21 cellular contexts compared by ENCODE assay signal in the genomic region with DNA sequence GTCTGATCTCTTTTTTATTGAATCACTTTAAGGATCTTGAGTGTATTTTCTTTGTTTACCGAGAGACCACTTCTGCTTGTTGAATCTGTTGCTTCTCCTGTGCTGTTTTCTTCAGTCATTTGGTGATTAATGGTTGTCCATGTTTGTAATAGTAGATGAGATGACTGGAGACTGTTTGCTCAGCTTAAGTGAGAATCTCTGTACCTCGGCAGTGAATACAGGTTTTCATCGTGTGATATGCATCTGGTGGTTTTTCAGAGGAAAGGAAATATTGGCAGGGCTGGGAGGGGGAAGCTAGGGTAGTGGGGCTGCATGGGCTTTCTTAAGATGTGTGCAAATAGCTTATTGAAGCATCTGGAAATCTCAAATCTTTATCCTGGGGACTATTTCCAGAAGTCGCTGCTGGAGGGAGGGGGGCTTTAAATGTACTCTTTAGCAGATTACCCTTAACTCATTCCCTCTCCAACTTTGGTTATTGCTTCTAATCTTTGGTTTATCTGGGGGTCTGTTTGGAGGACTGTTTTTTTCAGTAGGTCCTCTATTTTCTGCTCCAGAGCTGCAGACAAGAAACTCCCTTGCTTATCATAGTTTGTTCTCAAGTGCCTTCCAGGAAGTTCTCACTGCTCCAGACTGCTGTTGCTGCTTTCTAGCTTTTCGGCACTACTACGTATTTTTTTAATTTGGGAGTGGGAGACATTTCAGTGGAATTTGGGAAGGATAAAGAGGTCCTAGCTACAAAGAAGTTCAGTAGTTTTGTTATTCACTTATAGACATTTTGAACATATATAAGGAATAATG. TPM values are rescaled to one million over a fixed set of nuclear protein-coding genes. Genes with fewer than 3 reads are reported as not detected.
A peak's percentile ranks its signal among the peaks of the same experiment; 100 is the strongest.
DNase-seq lines count a peak whose midpoint lies in the region; ATAC-seq, FAIRE-seq and TF ChIP-seq lines count a peak whose summit lies in the region.
"Had no signal": no experiment of that assay in that cellular context is flagged by ENCODE, and none has a peak within 500 bp of the region (broad histone marks: within the 10 kb centered on the region; RNA-seq: fewer than 3 reads in every experiment).

No MANE protein-coding gene starts in this region.

- peaks cover 42% of the 10 kb centered on the region for H3K4me1 Mint-ChIP-seq in activated T-cell treated with anti-CD3 and anti-CD28 coated beads, Interleukin-2, amount 50 U/mL, for 72 hours (ENCODE audit: low read depth)
- peaks cover 14 to 26% (median 22%) of the 10 kb centered on the region in 3 donors for H3K4me1 Mint-ChIP-seq in T-cell
- H3K4me1 Mint-ChIP-seq in progenitor cell of endocrine pancreas (ENCODE audit: low read depth): peaks cover 13% of the 10 kb centered on the region
- peaks cover 8% of the 10 kb centered on the region for H3K4me1 Mint-ChIP-seq in type B pancreatic cell (ENCODE audit: unreplicated experiment)
- H3K4me1 Mint-ChIP-seq: H9 had no signal

- H3K9me3 Mint-ChIP-seq in activated T-cell treated with anti-CD3 and anti-CD28 coated beads, Interleukin-2, amount 50 U/mL, for 72 hours: peaks cover 3 to 7% of the 10 kb centered on the region in 2 donors
- H3K9me3 Mint-ChIP-seq in T-cell (peaks cover 0 to 5% (median 0%) of the 10 kb centered on the region in 3 donors), progenitor cell of endocrine pancreas (ENCODE audit: low read depth) (peaks cover 10% of the 10 kb centered on the region), type B pancreatic cell (peaks cover 6% of the 10 kb centered on the region)

- ATAC-seq in activated T-cell treated with anti-CD3 and anti-CD28 coated beads, Interleukin-2, amount 50 U/mL, for 72 hours (replicated peaks in 1 of 2): peak; percentile 57 to 61
- peak in 3 of 4 experiments; percentile 65 to 82 (median 69) for ATAC-seq in T-cell (replicated peaks in 1 of 4)
- ATAC-seq: body of pancreas had no signal

- H3K27ac Mint-ChIP-seq in activated T-cell treated with anti-CD3 and anti-CD28 coated beads, Interleukin-2, amount 50 U/mL, for 72 hours: no peak overlapping the region
- H3K27ac Mint-ChIP-seq in T-cell (peak overlapping the region in 1 of 2 donors; percentile 2), progenitor cell of endocrine pancreas (peak overlapping the region; percentile 85), type B pancreatic cell (no peak overlapping the region)
- H3K27ac Mint-ChIP-seq: CD8-positive, alpha-beta memory T cell had no signal

- no peaks in the 10 kb centered on the region for H3K27me3 Mint-ChIP-seq in activated T-cell treated with anti-CD3 and anti-CD28 coated beads, Interleukin-2, amount 50 U/mL, for 72 hours (ENCODE audit: low read depth)
- peaks cover 0 to 1% of the 10 kb centered on the region in 2 donors for H3K27me3 Mint-ChIP-seq in T-cell
- H3K27me3 Mint-ChIP-seq in progenitor cell of endocrine pancreas: no peaks in the 10 kb centered on the region
- no peaks in the 10 kb centered on the region for H3K27me3 Mint-ChIP-seq in type B pancreatic cell

- H3K4me3 Mint-ChIP-seq in activated T-cell treated with anti-CD3 and anti-CD28 coated beads, Interleukin-2, amount 50 U/mL, for 72 hours: peak overlapping the region; percentile 3 to 21
- peak overlapping the region in 1 of 3 donors; percentile 29 for H3K4me3 Mint-ChIP-seq in T-cell
- no peak overlapping the region for H3K4me3 Mint-ChIP-seq in progenitor cell of endocrine pancreas (ENCODE audit: low read depth)
- H3K4me3 Mint-ChIP-seq in type B pancreatic cell: no peak overlapping the region
- H3K4me3 Mint-ChIP-seq: CD8-positive, alpha-beta memory T cell; H9 had no signal

- DNase-seq in activated T-cell treated with anti-CD3 and anti-CD28 coated beads, Interleukin-2, amount 50 U/mL, for 72 hours: no peak
- no peak for DNase-seq in activated T-cell treated with anti-CD3 and anti-CD28 coated beads, Interleukin-2, amount 50 U/mL, for 1 hour
- peak; percentile 39 for DNase-seq in M059J (ENCODE audit: low read depth)
- no peak for DNase-seq in T-cell
- DNase-seq in progenitor cell of endocrine pancreas (ENCODE audit: low spot score, unreplicated experiment): no peak
- no peak for DNase-seq in type B pancreatic cell (ENCODE audit: extremely low spot score, unreplicated experiment)
- no peak for DNase-seq in SIG-M5 treated with dmso at 0.1 percent for 504 hours (lab: John Stamatoyannopoulos, UW; ENCODE audit: unreplicated experiment)
- DNase-seq in frontal cortex (ENCODE audit: low spot score in 2 of 2): no peak
- DNase-seq: activated CD8-positive, alpha-beta memory T cell treated with anti-CD3 and anti-CD28 coated beads, Interleukin-2, amount 50 U/mL, for 48 hours; activated naive CD4-positive, alpha-beta T cell; body of pancreas; CD8-positive, alpha-beta memory T cell; H9; hypothalamus; NCI-H226; stimulated activated CD4-positive, alpha-beta T cell treated with anti-CD3 and anti-CD28 coated beads, Interleukin-2, amount 100 ng/mL, for 48 hours; T-helper 9 cell had no signal

- H3K36me3 Mint-ChIP-seq in activated T-cell treated with anti-CD3 and anti-CD28 coated beads, Interleukin-2, amount 50 U/mL, for 72 hours (ENCODE audit: insufficient read depth in 2 of 2): peaks cover 6 to 13% of the 10 kb centered on the region in 2 donors
- H3K36me3 Mint-ChIP-seq in T-cell (peaks cover 31% of the 10 kb centered on the region), progenitor cell of endocrine pancreas (ENCODE audit: insufficient read depth) (peaks cover 55% of the 10 kb centered on the region), type B pancreatic cell (peaks cover 15% of the 10 kb centered on the region)

- POLR2A ChIA-PET in T-cell (lab: Charles Lee): interaction anchor here in 1 of 2 donors (0.5 kb wide), 1 partner anchor 40 kb away, joined by 7 read pairs; no protein-coding TSS in a partner anchor

- CTCF ChIA-PET in T-cell (lab: Charles Lee): interaction anchor here (0.7 to 0.8 kb wide), 2 partner anchors 19 to 80 kb away, joined by 3 read pairs; no protein-coding TSS in a partner anchor

- FAIRE-seq in frontal cortex (lab: Jason Lieb, UNC): no peak
- FAIRE-seq: endothelial cell of umbilical vein, keratinocyte had no signal

- TF ChIP-seq CTCF in progenitor cell of endocrine pancreas (IDR thresholded peaks at IDR 0.05; ENCODE audit: unreplicated experiment): no peak
- TF ChIP-seq CTCF in type B pancreatic cell (conservative IDR thresholded peaks at IDR 0.05): no peak

RNA-seq across cellular contexts. Expression of gene CMTM8, which starts 19.4 kb away (rescaled TPM):
- 1 to 10 TPM; 7.1 to 9.0 TPM for total RNA-seq in activated T-cell treated with anti-CD3 and anti-CD28 coated beads, Interleukin-2, amount 50 U/mL, for 72 hours
- total RNA-seq in M059J (2014; rRNA removed; shearing (Covaris generic)): 3.7 and 4.6 TPM in 2 replicates
- 10 to 100 TPM in 3 of 5 donors, 1 to 10 TPM in 2; 5.2 to 12.2 (median 10.3) TPM for total RNA-seq in T-cell
- 33.8 and 39.1 TPM in 2 replicates for total RNA-seq in progenitor cell of endocrine pancreas
- 9.0 and 14.4 TPM in 2 replicates for total RNA-seq in type B pancreatic cell (ENCODE audit: low replicate concordance)
- total RNA-seq in frontal cortex: 0.41 TPM
- total RNA-seq: fibroblast of villous mesenchyme, SJSA1 had no signal

Comparison
In these comparisons a context has a peak if more than half of its experiments do, and no peak if none do; other contexts are left out.
1. H3K4me3 Mint-ChIP-seq: peak in activated T-cell treated with anti-CD3 and anti-CD28 coated beads, Interleukin-2, amount 50 U/mL, for 72 hours (2 of 2); none in progenitor cell of endocrine pancreas (single experiment) and type B pancreatic cell (single experiment).